15 cellular contexts compared by ENCODE assay signal in the genomic region with DNA sequence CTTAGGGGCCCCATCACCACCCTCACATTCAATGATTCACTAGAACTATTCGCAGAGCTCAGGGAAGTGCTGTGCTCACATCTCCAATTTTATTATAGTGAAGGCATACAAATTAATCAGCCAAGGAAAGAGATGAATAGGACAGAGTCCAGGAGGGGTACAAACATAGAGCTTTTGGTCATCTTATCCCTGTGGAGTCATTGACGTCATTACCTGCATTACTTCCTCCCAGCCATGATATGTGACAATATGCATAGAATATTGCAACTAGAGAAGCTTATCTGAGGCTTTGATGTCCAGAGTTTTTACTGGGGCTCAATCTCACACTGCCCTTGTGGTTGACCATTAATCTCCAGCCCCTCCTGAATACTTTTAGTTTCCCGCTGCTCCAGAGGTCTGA. TPM values are rescaled to one million over a fixed set of nuclear protein-coding genes. Genes with fewer than 3 reads are reported as not detected.
DNase-seq lines count a peak whose midpoint lies in the region; ATAC-seq and TF ChIP-seq lines count a peak whose summit lies in the region.
"Had no signal": no experiment of that assay in that cellular context is flagged by ENCODE, and none has a peak within 500 bp of the region (broad histone marks: within the 10 kb centered on the region; RNA-seq: fewer than 3 reads in every experiment).

No MANE protein-coding gene starts in this region.

- intact Hi-C loops in activated CD4-positive, alpha-beta T cell treated with anti-CD3 and anti-CD28 coated beads, Interleukin-2, amount 10 ng/mL, durations not matched to agents 24 days and 14 days (cut with micrococcal nuclease), result no loop called here
- intact Hi-C loops in activated T-helper 2 cell treated with anti-CD3 and anti-CD28 coated beads, Interferon-gamma antibody, Interleukin-2, Interleukin-4, amounts not matched to agents 10 μg/mL and 5 μg/mL and 100 μg/mL, durations not matched to agents 14 hours and 24 hours and 36 hours (cut with micrococcal nuclease), result no loop called here
- intact Hi-C loops in natural killer cell (cut with micrococcal nuclease) (loop anchor here (5.0 to 10.0 kb wide), 2 partner anchors 586 to 1029 kb away; partner anchors contain the start of gene RNU6-1), psoas muscle (cut with DNase I) (loop anchor here in 1 of 2 donors (10.0 kb wide), 1 partner anchor 191 kb away; the partner anchor contains the start of gene SMAD3)

- H3K4me1 Mint-ChIP-seq in activated CD4-positive, alpha-beta T cell treated with anti-CD3 and anti-CD28 coated beads, Interleukin-2, amount 10 ng/mL, durations not matched to agents 24 days and 14 days, result peaks cover 26% of the 10 kb centered on the region
- H3K4me1 Mint-ChIP-seq in GM23338 (peaks cover 8% of the 10 kb centered on the region), natural killer cell (peaks cover 29 to 37% of the 10 kb centered on the region in 2 donors)
- H3K4me1 Mint-ChIP-seq in activated T-helper 2 cell treated with anti-CD3 and anti-CD28 coated beads, Interferon-gamma antibody, Interleukin-2, Interleukin-4, amounts not matched to agents 10 μg/mL and 5 μg/mL and 100 μg/mL, durations not matched to agents 14 hours and 24 hours and 36 hours (ENCODE audit: low read depth), result peaks cover 30% of the 10 kb centered on the region

- no peak for ATAC-seq in GM23338
- ATAC-seq in natural killer cell, result no peak
- no peak for ATAC-seq in psoas muscle
- no peak for ATAC-seq in GM21526 (IDR thresholded peaks at IDR 0.05; ENCODE audit: low FRiP score, unreplicated experiment)
- ATAC-seq in GM21717 (IDR thresholded peaks at IDR 0.05; ENCODE audit: unreplicated experiment), result no peak
- ATAC-seq: A549, right cardiac atrium had no signal

- peaks cover 32% of the 10 kb centered on the region for H3K79me2 ChIP-seq in GM23338 (replicated peaks; ENCODE audit: insufficient read depth)

- no peaks in the 10 kb centered on the region for H3K36me3 Mint-ChIP-seq in activated CD4-positive, alpha-beta T cell treated with anti-CD3 and anti-CD28 coated beads, Interleukin-2, amount 10 ng/mL, durations not matched to agents 24 days and 14 days (ENCODE audit: low read depth)
- H3K36me3 Mint-ChIP-seq in GM23338 (ENCODE audit: low read depth) (no peaks in the 10 kb centered on the region), natural killer cell (no peaks in the 10 kb centered on the region)
- peaks cover 6% of the 10 kb centered on the region for H3K36me3 Mint-ChIP-seq in activated T-helper 2 cell treated with anti-CD3 and anti-CD28 coated beads, Interferon-gamma antibody, Interleukin-2, Interleukin-4, amounts not matched to agents 10 μg/mL and 5 μg/mL and 100 μg/mL, durations not matched to agents 14 hours and 24 hours and 36 hours (ENCODE audit: low read depth)

- H3K9me3 ChIP-seq in psoas muscle, result no peaks in the 10 kb centered on the region
- H3K9me3 ChIP-seq: A549, ascending aorta, neutrophil had no signal

- no peaks in the 10 kb centered on the region for H3K9me3 Mint-ChIP-seq in activated CD4-positive, alpha-beta T cell treated with anti-CD3 and anti-CD28 coated beads, Interleukin-2, amount 10 ng/mL, durations not matched to agents 24 days and 14 days
- no peaks in the 10 kb centered on the region for H3K9me3 Mint-ChIP-seq in GM23338
- no peaks in the 10 kb centered on the region for H3K9me3 Mint-ChIP-seq in activated T-helper 2 cell treated with anti-CD3 and anti-CD28 coated beads, Interferon-gamma antibody, Interleukin-2, Interleukin-4, amounts not matched to agents 10 μg/mL and 5 μg/mL and 100 μg/mL, durations not matched to agents 14 hours and 24 hours and 36 hours
- H3K9me3 Mint-ChIP-seq in natural killer cell, result no peaks in the 10 kb centered on the region

- TF ChIP-seq CTCF in GM23338 (conservative IDR thresholded peaks at IDR 0.05; ENCODE audit: low read depth in 2 of 2), result no peak
- no peak for TF ChIP-seq CTCF in natural killer cell (IDR thresholded peaks at IDR 0.05)
- TF ChIP-seq CTCF in psoas muscle (IDR thresholded peaks at IDR 0.05), result no peak

- no peak overlapping the region for H3K4me3 ChIP-seq in GM23338
- H3K4me3 ChIP-seq in psoas muscle, result no peak overlapping the region

- H3K4me2 ChIP-seq in GM23338, result no peak overlapping the region

- peaks cover 15% of the 10 kb centered on the region for H3K27me3 Mint-ChIP-seq in activated CD4-positive, alpha-beta T cell treated with anti-CD3 and anti-CD28 coated beads, Interleukin-2, amount 10 ng/mL, durations not matched to agents 24 days and 14 days
- H3K27me3 Mint-ChIP-seq in GM23338 (ENCODE audit: insufficient read depth, low read depth, poor library complexity) (peaks cover 4% of the 10 kb centered on the region), natural killer cell (ENCODE audit: low read depth in 2 of 2) (peaks cover 3 to 10% of the 10 kb centered on the region in 2 donors)
- peaks cover 14% of the 10 kb centered on the region for H3K27me3 Mint-ChIP-seq in activated T-helper 2 cell treated with anti-CD3 and anti-CD28 coated beads, Interferon-gamma antibody, Interleukin-2, Interleukin-4, amounts not matched to agents 10 μg/mL and 5 μg/mL and 100 μg/mL, durations not matched to agents 14 hours and 24 hours and 36 hours (ENCODE audit: low read depth)

- no peaks in the 10 kb centered on the region for H3K9me2 ChIP-seq in GM23338 (ENCODE audit: insufficient read depth)

- no peak overlapping the region for H2AFZ ChIP-seq in GM23338

- no peaks in the 10 kb centered on the region for H3F3A ChIP-seq in GM23338 (replicated peaks; ENCODE audit: low read depth)

- H3K27me3 ChIP-seq in GM23338 (ENCODE audit: insufficient read depth) (no peaks in the 10 kb centered on the region), psoas muscle (ENCODE audit: insufficient read depth in 3 of 3, low read length in 2 of 3) (no peaks in the 10 kb centered on the region)
- H3K27me3 ChIP-seq: ascending aorta had no signal

- peaks cover 7% of the 10 kb centered on the region; the same call in 1 of the 2 replicates for H3K4me1 ChIP-seq in GM23338 (ENCODE audit: insufficient read depth)
- peaks cover 18% of the 10 kb centered on the region for H3K4me1 ChIP-seq in psoas muscle

- H3K27ac Mint-ChIP-seq in activated CD4-positive, alpha-beta T cell treated with anti-CD3 and anti-CD28 coated beads, Interleukin-2, amount 10 ng/mL, durations not matched to agents 24 days and 14 days, result peak overlapping the region; percentile 44
- H3K27ac Mint-ChIP-seq in GM23338, result no peak overlapping the region
- no peak overlapping the region for H3K27ac Mint-ChIP-seq in activated T-helper 2 cell treated with anti-CD3 and anti-CD28 coated beads, Interferon-gamma antibody, Interleukin-2, Interleukin-4, amounts not matched to agents 10 μg/mL and 5 μg/mL and 100 μg/mL, durations not matched to agents 14 hours and 24 hours and 36 hours
- H3K27ac Mint-ChIP-seq in natural killer cell, result peak overlapping the region; percentile 95 to 98

- H3K4me3 Mint-ChIP-seq in activated CD4-positive, alpha-beta T cell treated with anti-CD3 and anti-CD28 coated beads, Interleukin-2, amount 10 ng/mL, durations not matched to agents 24 days and 14 days, result peak overlapping the region; percentile 71
- H3K4me3 Mint-ChIP-seq in GM23338 (peak overlapping the region; percentile 100), natural killer cell (peak overlapping the region; percentile 99)
- H3K4me3 Mint-ChIP-seq in activated T-helper 2 cell treated with anti-CD3 and anti-CD28 coated beads, Interferon-gamma antibody, Interleukin-2, Interleukin-4, amounts not matched to agents 10 μg/mL and 5 μg/mL and 100 μg/mL, durations not matched to agents 14 hours and 24 hours and 36 hours (ENCODE audit: low read depth), result peak overlapping the region; percentile 94

- WGBS in psoas muscle, 3 donors, result 83 to 90% (median 86%) methylated on average over 3 of the region's 3 CpGs

- peaks cover 5% of the 10 kb centered on the region; the same call in 1 of the 2 replicates for H4K20me1 ChIP-seq in GM23338 (replicated peaks; ENCODE audit: insufficient read depth)

- DNase-seq in activated CD4-positive, alpha-beta T cell treated with anti-CD3 and anti-CD28 coated beads, Interleukin-2, amount 10 ng/mL, durations not matched to agents 24 days and 14 days, result no peak
- no peak for DNase-seq in activated CD4-positive, alpha-beta T cell treated with anti-CD3 and anti-CD28 coated beads for 48 hours
- no peak for DNase-seq in GM23338 (ENCODE audit: low spot score)
- no peak for DNase-seq in activated T-helper 2 cell treated with anti-CD3 and anti-CD28 coated beads, Interferon-gamma antibody, Interleukin-2, Interleukin-4, amounts not matched to agents 10 μg/mL and 5 μg/mL and 100 μg/mL, durations not matched to agents 14 hours and 24 hours and 36 hours (ENCODE audit: low spot score)
- no peak for DNase-seq in natural killer cell
- no peak for DNase-seq in psoas muscle
- DNase-seq: NCI-H1105 treated with DMSO at 0.1 percent for 48 hours, NCI-H2171, right cardiac atrium, substantia nigra had no signal

- no peak overlapping the region for H3K27ac ChIP-seq in GM23338 (ENCODE audit: low read depth)
- no peak overlapping the region for H3K27ac ChIP-seq in psoas muscle
- H3K27ac ChIP-seq: ascending aorta, neutrophil had no signal

- no peaks in the 10 kb centered on the region for H3K36me3 ChIP-seq in GM23338 (ENCODE audit: insufficient read depth)
- H3K36me3 ChIP-seq in psoas muscle (ENCODE audit: insufficient read depth in 1 of 2, low read depth in 1 of 2), result no peaks in the 10 kb centered on the region
- H3K36me3 ChIP-seq: ascending aorta, neutrophil had no signal

TF ChIP-seq in GM23338, 12 proteins besides CTCF, POLR2A, EP300 and RAD21 (continues in another document):
- no peak for TF ChIP-seq JUNB (IDR thresholded peaks at IDR 0.05; ENCODE audit: unreplicated experiment)

RNA-seq across cellular contexts. Expression of gene IQCH, which starts 1.5 kb away (rescaled TPM):
- 0.70 and 1.6 TPM in 2 replicates for total RNA-seq in activated CD4-positive, alpha-beta T cell treated with anti-CD3 and anti-CD28 coated beads, Interleukin-2, amount 10 ng/mL, durations not matched to agents 24 days and 14 days
- total RNA-seq in GM23338 (2014; rRNA removed; shearing (Covaris generic)), result 1.0 and 4.6 TPM in 2 replicates
- polyA plus RNA-seq in GM23338 (2016; fragmentation: Nextera tagmentation; extraction: Ambion mirVana), result 1.4 and 1.7 TPM in 2 replicates
- total RNA-seq in activated T-helper 2 cell treated with anti-CD3 and anti-CD28 coated beads, Interferon-gamma antibody, Interleukin-2, Interleukin-4, amounts not matched to agents 10 μg/mL and 5 μg/mL and 100 μg/mL, durations not matched to agents 14 hours and 24 hours and 36 hours, result 0.68 and 1.7 TPM in 2 replicates
- 1 to 10 TPM in 1 of 3 donors, under 1 TPM in 2; 0.78 to 1.4 (median 0.86) TPM for total RNA-seq in natural killer cell
- 1 to 10 TPM in 1 of 4 donors, under 1 TPM in 3; 0.37 to 1.0 (median 0.75) TPM for total RNA-seq in psoas muscle
- under 1 TPM; 0.27 to 0.90 (median 0.55) TPM for polyA plus RNA-seq in psoas muscle
- total RNA-seq: ascending aorta had no signal

RNA-seq across cellular contexts. Expression of gene AAGAB, which starts 1.6 kb away (rescaled TPM):
- total RNA-seq in activated CD4-positive, alpha-beta T cell treated with anti-CD3 and anti-CD28 coated beads, Interleukin-2, amount 10 ng/mL, durations not matched to agents 24 days and 14 days, result 44.9 and 48.6 TPM in 2 replicates
- 42.8 and 53.3 TPM in 2 replicates for total RNA-seq in GM23338 (2014; rRNA removed; shearing (Covaris generic))
- 19.1 and 20.8 TPM in 2 replicates for polyA plus RNA-seq in GM23338 (2016; fragmentation: Nextera tagmentation; extraction: Ambion mirVana)
- 35.8 and 41.3 TPM in 2 replicates for total RNA-seq in activated T-helper 2 cell treated with anti-CD3 and anti-CD28 coated beads, Interferon-gamma antibody, Interleukin-2, Interleukin-4, amounts not matched to agents 10 μg/mL and 5 μg/mL and 100 μg/mL, durations not matched to agents 14 hours and 24 hours and 36 hours
- 10 to 100 TPM; 41.1 to 44.3 (median 42.5) TPM for total RNA-seq in natural killer cell
- total RNA-seq in psoas muscle, result 10 to 100 TPM; 34.3 to 46.1 (median 42.7) TPM
- 10 to 100 TPM; 19.0 to 44.8 (median 21.0) TPM for polyA plus RNA-seq in psoas muscle

Comparison
In these comparisons a context has a peak if more than half of its experiments do, and no peak if none do; other contexts are left out.
1. H3K27ac Mint-ChIP-seq: peak in activated CD4-positive, alpha-beta T cell treated with anti-CD3 and anti-CD28 coated beads, Interleukin-2, amount 10 ng/mL, durations not matched to agents 24 days and 14 days (single experiment) and natural killer cell (2 of 2); none in GM23338 (single experiment) and activated T-helper 2 cell treated with anti-CD3 and anti-CD28 coated beads, Interferon-gamma antibody, Interleukin-2, Interleukin-4, amounts not matched to agents 10 μg/mL and 5 μg/mL and 100 μg/mL, durations not matched to agents 14 hours and 24 hours and 36 hours (single experiment).
2. Peak in every context shown above with its lines, with median percentiles within 50 percentile points of each other: H3K4me3 Mint-ChIP-seq.